Comparison of ENCODE assay signal across 2 cellular contexts in the genomic region with DNA sequence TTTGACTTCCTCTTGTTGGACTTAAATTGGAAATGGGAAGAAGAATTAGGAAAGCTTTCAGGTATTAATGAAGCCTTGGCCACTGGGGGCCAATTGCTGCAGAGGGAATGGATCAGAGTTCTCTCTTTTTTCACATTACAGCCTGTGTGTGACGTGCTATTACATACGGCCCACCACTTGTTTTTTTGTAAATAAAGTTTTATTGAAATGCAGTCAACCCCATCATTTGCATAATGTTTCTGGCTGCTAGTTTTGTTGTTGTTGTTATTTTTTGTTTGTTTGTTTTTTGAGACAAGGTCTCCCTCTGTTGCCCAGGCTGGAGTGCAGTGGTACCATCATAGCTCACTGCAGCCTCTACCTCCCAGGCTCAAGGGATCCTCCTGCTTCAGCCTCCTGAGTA.
TF ChIP-seq lines count a peak whose summit lies in the region.

No MANE protein-coding gene starts in this region.

TF ChIP-seq in GM23338, 12 proteins besides CTCF, POLR2A, EP300 and RAD21 (continued from another document):
- TF ChIP-seq, protein P1, sequence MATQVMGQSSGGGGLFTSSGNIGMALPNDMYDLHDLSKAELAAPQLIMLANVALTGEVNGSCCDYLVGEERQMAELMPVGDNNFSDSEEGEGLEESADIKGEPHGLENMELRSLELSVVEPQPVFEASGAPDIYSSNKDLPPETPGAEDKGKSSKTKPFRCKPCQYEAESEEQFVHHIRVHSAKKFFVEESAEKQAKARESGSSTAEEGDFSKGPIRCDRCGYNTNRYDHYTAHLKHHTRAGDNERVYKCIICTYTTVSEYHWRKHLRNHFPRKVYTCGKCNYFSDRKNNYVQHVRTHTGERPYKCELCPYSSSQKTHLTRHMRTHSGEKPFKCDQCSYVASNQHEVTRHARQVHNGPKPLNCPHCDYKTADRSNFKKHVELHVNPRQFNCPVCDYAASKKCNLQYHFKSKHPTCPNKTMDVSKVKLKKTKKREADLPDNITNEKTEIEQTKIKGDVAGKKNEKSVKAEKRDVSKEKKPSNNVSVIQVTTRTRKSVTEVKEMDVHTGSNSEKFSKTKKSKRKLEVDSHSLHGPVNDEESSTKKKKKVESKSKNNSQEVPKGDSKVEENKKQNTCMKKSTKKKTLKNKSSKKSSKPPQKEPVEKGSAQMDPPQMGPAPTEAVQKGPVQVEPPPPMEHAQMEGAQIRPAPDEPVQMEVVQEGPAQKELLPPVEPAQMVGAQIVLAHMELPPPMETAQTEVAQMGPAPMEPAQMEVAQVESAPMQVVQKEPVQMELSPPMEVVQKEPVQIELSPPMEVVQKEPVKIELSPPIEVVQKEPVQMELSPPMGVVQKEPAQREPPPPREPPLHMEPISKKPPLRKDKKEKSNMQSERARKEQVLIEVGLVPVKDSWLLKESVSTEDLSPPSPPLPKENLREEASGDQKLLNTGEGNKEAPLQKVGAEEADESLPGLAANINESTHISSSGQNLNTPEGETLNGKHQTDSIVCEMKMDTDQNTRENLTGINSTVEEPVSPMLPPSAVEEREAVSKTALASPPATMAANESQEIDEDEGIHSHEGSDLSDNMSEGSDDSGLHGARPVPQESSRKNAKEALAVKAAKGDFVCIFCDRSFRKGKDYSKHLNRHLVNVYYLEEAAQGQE (IDR thresholded peaks at IDR 0.05; ENCODE audit: unreplicated experiment) = no peak
- TF ChIP-seq EZH2phosphoT487 (IDR thresholded peaks at IDR 0.05; ENCODE audit: unreplicated experiment) = no peak

TF ChIP-seq in K562, 482 proteins besides CTCF, POLR2A, EP300 and RAD21:
- TF ChIP-seq, protein P2, sequence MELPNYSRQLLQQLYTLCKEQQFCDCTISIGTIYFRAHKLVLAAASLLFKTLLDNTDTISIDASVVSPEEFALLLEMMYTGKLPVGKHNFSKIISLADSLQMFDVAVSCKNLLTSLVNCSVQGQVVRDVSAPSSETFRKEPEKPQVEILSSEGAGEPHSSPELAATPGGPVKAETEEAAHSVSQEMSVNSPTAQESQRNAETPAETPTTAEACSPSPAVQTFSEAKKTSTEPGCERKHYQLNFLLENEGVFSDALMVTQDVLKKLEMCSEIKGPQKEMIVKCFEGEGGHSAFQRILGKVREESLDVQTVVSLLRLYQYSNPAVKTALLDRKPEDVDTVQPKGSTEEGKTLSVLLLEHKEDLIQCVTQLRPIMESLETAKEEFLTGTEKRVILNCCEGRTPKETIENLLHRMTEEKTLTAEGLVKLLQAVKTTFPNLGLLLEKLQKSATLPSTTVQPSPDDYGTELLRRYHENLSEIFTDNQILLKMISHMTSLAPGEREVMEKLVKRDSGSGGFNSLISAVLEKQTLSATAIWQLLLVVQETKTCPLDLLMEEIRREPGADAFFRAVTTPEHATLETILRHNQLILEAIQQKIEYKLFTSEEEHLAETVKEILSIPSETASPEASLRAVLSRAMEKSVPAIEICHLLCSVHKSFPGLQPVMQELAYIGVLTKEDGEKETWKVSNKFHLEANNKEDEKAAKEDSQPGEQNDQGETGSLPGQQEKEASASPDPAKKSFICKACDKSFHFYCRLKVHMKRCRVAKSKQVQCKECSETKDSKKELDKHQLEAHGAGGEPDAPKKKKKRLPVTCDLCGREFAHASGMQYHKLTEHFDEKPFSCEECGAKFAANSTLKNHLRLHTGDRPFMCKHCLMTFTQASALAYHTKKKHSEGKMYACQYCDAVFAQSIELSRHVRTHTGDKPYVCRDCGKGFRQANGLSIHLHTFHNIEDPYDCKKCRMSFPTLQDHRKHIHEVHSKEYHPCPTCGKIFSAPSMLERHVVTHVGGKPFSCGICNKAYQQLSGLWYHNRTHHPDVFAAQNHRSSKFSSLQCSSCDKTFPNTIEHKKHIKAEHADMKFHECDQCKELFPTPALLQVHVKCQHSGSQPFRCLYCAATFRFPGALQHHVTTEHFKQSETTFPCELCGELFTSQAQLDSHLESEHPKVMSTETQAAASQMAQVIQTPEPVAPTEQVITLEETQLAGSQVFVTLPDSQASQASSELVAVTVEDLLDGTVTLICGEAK (IDR thresholded peaks at IDR 0.05) = peak; percentile 86
- TF ChIP-seq, protein P2 (CRISPR knock-in tag; IDR thresholded peaks at IDR 0.05) = no peak
- TF ChIP-seq FOSL1 (tag; conservative IDR thresholded peaks at IDR 0.05) = no peak
TF ChIP-seq in K562: peak in this region for 1.
